Comparison of ENCODE assay signal across 22 cellular contexts in genomic region chr4:159902648-159903047, GRCh38.
"Had no signal": no experiment of that assay in that cellular context is flagged by ENCODE, and none has a peak within 500 bp of the region (broad histone marks: within the 10 kb centered on the region; RNA-seq: fewer than 3 reads in every experiment).

No MANE protein-coding gene starts in this region.

- H3K4me1 Mint-ChIP-seq: T-cell had no signal

- DNase-seq: KBM-7, MG63, NCI-H1092, NCI-H1105 treated with DMSO at 0.1 percent for 48 hours, NCI-H1417 treated with DMSO at 0.1 percent for 48 hours, NCI-H146, NCI-H1694 treated with DMSO at 0.1 percent for 48 hours, NCI-H1930, NCI-H2081, NCI-H2107, NCI-H2171 treated with DMSO at 0.1 percent for 48 hours, NCI-H345, NCI-H446 treated with DMSO at 0.1 percent for 48 hours, NCI-H510A treated with DMSO at 0.1 percent for 48 hours, NCI-H82, PC-3, SHP77, SW 1271, T-cell had no signal

- H3K36me3 Mint-ChIP-seq: T-cell had no signal

- H3K36me3 ChIP-seq: MG63 had no signal

- H3K27me3 ChIP-seq: MG63 had no signal

- H3K27ac Mint-ChIP-seq: T-cell had no signal

- H3K27me3 Mint-ChIP-seq: T-cell had no signal

- H3K4me3 ChIP-seq: MG63 had no signal

- H3K27ac ChIP-seq: HL-60, RWPE1 had no signal

- ATAC-seq: Panc1, PC-3, T-cell had no signal

- H3K9me3 ChIP-seq: MG63 had no signal

- H3K4me3 Mint-ChIP-seq: T-cell had no signal
